In genomic region chr21:31354604-31355443, GRCh38 we compare ENCODE assay signal across 8 cellular contexts. TPM values are rescaled to one million over a fixed set of nuclear protein-coding genes. Genes with fewer than 3 reads are reported as not detected.
DNase-seq lines count a peak whose midpoint lies in the region; TF ChIP-seq lines count a peak whose summit lies in the region.

No MANE protein-coding gene starts in this region.

- CTCF ChIA-PET in AG04450 (lab: Charles Lee): no interaction called here

- TF ChIP-seq CTCF in AG04450 (IDR thresholded peaks at IDR 0.05; ENCODE audit: low read depth, low read length): no peak

- peaks cover 7% of the 10 kb centered on the region for H3K27me3 ChIP-seq in AG04450 (ENCODE audit: control insufficient read depth, insufficient read depth, low read length)

- DNase-seq in AG04450 (ENCODE audit: low read depth, low spot score) (peak; percentile 45), fibroblast of the conjunctiva (ENCODE audit: low read depth) (peak; percentile 31), AG08396 (ENCODE audit: low spot score) (no peak), HUDEP-2 (lab: John Stamatoyannopoulos, UW; ENCODE audit: unreplicated experiment in 76 of 76) (no peak), NCI-H510A treated with DMSO at 0.1 percent for 48 hours (lab: John Stamatoyannopoulos, UW) (no peak)
- peak; percentile 40 for DNase-seq in Jurkat, Clone E6-1 (ENCODE audit: low read depth, low spot score)
- DNase-seq in activated CD8-positive, alpha-beta memory T cell treated with anti-CD3 and anti-CD28 coated beads, Interleukin-2, amount 50 U/mL, for 4 hours: peak; percentile 72
- DNase-seq in stimulated activated CD8-positive, alpha-beta memory T cell treated with anti-CD3 and anti-CD28 coated beads, Interleukin-12 subunit alpha, Interleukin-12 subunit beta, amount 100 ng/mL, for 4 hours (ENCODE audit: low read depth): peak; percentile 49

- H3K9me3 ChIP-seq in AG04450 (ENCODE audit: control insufficient read depth, insufficient read depth, low read length): no peaks in the 10 kb centered on the region

- H3K27ac ChIP-seq in AG04450 (ENCODE audit: low read depth, low read length): peak overlapping the region; percentile 2

- POLR2A ChIA-PET in AG04450 (lab: Yijun Ruan, JAX): no interaction called here

- H3K4me3 ChIP-seq in AG04450 (ENCODE audit: low read depth, low read length): no peak overlapping the region
- H3K4me3 ChIP-seq in Jurkat, Clone E6-1 (ENCODE audit: low read length): no peak overlapping the region

RNA-seq across cellular contexts. Expression of gene TIAM1, which starts 10.8 kb away (rescaled TPM):
- 2.0 and 2.1 TPM in 2 replicates for polyA plus RNA-seq in AG04450 (2011; rRNA removed)
- 7.4 and 10.6 TPM in 2 replicates for polyA minus RNA-seq in AG04450 (2011; rRNA and poly(A)+ RNA removed)
- polyA plus RNA-seq in Jurkat, Clone E6-1 (2012; ENCODE audit: insufficient read depth, insufficient read length): 8.3 TPM

Comparison
In these comparisons a context has a peak if more than half of its experiments do, and no peak if none do; other contexts are left out.
1. DNase-seq: peak in AG04450 (single experiment), Jurkat, Clone E6-1 (single experiment), activated CD8-positive, alpha-beta memory T cell treated with anti-CD3 and anti-CD28 coated beads, Interleukin-2, amount 50 U/mL, for 4 hours (single experiment), fibroblast of the conjunctiva (single experiment) and stimulated activated CD8-positive, alpha-beta memory T cell treated with anti-CD3 and anti-CD28 coated beads, Interleukin-12 subunit alpha, Interleukin-12 subunit beta, amount 100 ng/mL, for 4 hours (single experiment); none in AG08396 (single experiment), HUDEP-2 (0 of 76) and NCI-H510A treated with DMSO at 0.1 percent for 48 hours (single experiment).